1 cellular context compared by ENCODE assay signal in the genomic region with DNA sequence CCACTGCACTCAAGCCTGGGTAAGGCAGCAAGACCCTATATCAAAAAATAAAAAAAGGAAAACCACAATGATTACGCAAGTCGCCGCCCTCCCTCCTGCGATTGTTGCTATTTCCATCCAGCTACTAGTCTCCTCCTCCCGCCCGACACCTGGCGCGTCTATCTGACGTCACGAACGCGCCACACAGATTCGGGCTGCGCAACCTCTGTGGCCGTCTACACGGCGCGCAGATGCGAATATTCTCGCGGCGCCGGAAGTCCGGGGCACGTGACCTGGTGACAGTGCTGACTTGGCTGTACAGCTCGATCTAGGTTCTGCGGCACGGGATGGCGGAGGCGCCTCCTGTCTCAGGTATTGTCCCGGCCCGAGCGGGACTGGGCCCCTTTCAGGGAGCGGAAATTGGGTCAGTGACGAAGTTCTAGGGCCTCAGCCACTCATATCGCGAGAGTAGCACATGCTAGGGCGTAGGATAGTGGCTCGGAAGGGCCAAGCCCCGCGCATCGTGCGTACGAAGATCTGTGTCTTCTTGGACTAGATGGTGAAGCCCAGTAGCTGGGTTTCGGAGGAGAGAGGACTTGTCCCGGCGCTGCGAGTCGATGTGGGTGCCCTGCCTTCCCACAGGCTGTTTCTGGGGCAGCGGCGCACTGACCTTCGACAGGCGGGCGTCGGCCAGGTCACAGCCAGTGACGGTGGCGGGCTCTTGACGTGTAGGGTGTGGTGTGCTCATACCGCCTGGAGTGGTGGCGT.
A peak's percentile ranks its signal among the peaks of the same experiment; 100 is the strongest.
TF ChIP-seq lines count a peak whose summit lies in the region.

TSS of gene NFX1 (plus strand) at position 270 of the 747 bp plus-strand sequence. CDS start at position 327, 57 bp downstream.

TF ChIP-seq in HEK293, 187 proteins besides CTCF, POLR2A, EP300 and RAD21 (continued from another document and continues in another):
- TF ChIP-seq, protein P1, sequence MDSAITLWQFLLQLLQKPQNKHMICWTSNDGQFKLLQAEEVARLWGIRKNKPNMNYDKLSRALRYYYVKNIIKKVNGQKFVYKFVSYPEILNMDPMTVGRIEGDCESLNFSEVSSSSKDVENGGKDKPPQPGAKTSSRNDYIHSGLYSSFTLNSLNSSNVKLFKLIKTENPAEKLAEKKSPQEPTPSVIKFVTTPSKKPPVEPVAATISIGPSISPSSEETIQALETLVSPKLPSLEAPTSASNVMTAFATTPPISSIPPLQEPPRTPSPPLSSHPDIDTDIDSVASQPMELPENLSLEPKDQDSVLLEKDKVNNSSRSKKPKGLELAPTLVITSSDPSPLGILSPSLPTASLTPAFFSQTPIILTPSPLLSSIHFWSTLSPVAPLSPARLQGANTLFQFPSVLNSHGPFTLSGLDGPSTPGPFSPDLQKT (IDR thresholded peaks at IDR 0.05; ENCODE audit: borderline replicate concordance, low read depth, low read length): peak; percentile 85
- peak; percentile 36; the same call in 1 of the 2 replicates for TF ChIP-seq WT1 (tag by site-specific recombination; IDR thresholded peaks at IDR 0.05)
- TF ChIP-seq, protein P2, sequence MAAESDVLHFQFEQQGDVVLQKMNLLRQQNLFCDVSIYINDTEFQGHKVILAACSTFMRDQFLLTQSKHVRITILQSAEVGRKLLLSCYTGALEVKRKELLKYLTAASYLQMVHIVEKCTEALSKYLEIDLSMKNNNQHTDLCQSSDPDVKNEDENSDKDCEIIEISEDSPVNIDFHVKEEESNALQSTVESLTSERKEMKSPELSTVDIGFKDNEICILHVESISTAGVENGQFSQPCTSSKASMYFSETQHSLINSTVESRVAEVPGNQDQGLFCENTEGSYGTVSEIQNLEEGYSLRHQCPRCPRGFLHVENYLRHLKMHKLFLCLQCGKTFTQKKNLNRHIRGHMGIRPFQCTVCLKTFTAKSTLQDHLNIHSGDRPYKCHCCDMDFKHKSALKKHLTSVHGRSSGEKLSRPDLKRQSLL (tag by site-specific recombination; IDR thresholded peaks at IDR 0.05): no peak
- TF ChIP-seq TRIM28 (IDR thresholded peaks at IDR 0.05; ENCODE audit: borderline replicate concordance, low read length): peak; percentile 72; the same call in 1 of the 2 replicates
- peak; percentile 9; the same call in 1 of the 2 replicates for TF ChIP-seq ZNF394 (tag by site-specific recombination; IDR thresholded peaks at IDR 0.05; ENCODE audit: borderline replicate concordance)
- TF ChIP-seq, protein P3, sequence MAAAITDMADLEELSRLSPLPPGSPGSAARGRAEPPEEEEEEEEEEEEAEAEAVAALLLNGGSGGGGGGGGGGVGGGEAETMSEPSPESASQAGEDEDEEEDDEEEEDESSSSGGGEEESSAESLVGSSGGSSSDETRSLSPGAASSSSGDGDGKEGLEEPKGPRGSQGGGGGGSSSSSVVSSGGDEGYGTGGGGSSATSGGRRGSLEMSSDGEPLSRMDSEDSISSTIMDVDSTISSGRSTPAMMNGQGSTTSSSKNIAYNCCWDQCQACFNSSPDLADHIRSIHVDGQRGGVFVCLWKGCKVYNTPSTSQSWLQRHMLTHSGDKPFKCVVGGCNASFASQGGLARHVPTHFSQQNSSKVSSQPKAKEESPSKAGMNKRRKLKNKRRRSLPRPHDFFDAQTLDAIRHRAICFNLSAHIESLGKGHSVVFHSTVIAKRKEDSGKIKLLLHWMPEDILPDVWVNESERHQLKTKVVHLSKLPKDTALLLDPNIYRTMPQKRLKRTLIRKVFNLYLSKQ (tag by site-specific recombination; IDR thresholded peaks at IDR 0.05; ENCODE audit: borderline replicate concordance): no peak
- no peak for TF ChIP-seq ZNF548 (tag by site-specific recombination; IDR thresholded peaks at IDR 0.05)
- no peak for TF ChIP-seq ZNF354C (tag by site-specific recombination; IDR thresholded peaks at IDR 0.05; ENCODE audit: borderline replicate concordance, low read depth)
- TF ChIP-seq KLF8 (tag by site-specific recombination; IDR thresholded peaks at IDR 0.05): peak; percentile 69
- no peak; the same call in 1 of the 2 replicates for TF ChIP-seq ZNF660 (tag by site-specific recombination; IDR thresholded peaks at IDR 0.05)
- TF ChIP-seq ZNF114 (tag by site-specific recombination; IDR thresholded peaks at IDR 0.05): no peak
- TF ChIP-seq ZBTB17 (tag by site-specific recombination; IDR thresholded peaks at IDR 0.05): peak; percentile 95
- TF ChIP-seq, protein P4, sequence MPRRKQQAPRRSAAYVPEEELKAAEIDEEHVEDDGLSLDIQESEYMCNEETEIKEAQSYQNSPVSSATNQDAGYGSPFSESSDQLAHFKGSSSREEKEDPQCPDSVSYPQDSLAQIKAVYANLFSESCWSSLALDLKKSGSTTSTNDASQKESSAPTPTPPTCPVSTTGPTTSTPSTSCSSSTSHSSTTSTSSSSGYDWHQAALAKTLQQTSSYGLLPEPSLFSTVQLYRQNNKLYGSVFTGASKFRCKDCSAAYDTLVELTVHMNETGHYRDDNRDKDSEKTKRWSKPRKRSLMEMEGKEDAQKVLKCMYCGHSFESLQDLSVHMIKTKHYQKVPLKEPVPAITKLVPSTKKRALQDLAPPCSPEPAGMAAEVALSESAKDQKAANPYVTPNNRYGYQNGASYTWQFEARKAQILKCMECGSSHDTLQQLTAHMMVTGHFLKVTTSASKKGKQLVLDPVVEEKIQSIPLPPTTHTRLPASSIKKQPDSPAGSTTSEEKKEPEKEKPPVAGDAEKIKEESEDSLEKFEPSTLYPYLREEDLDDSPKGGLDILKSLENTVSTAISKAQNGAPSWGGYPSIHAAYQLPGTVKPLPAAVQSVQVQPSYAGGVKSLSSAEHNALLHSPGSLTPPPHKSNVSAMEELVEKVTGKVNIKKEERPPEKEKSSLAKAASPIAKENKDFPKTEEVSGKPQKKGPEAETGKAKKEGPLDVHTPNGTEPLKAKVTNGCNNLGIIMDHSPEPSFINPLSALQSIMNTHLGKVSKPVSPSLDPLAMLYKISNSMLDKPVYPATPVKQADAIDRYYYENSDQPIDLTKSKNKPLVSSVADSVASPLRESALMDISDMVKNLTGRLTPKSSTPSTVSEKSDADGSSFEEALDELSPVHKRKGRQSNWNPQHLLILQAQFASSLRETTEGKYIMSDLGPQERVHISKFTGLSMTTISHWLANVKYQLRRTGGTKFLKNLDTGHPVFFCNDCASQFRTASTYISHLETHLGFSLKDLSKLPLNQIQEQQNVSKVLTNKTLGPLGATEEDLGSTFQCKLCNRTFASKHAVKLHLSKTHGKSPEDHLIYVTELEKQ (tag by site-specific recombination; IDR thresholded peaks at IDR 0.05; ENCODE audit: borderline replicate concordance): no peak
- 0 out of 2 replicates have a peak, but pooled peaks have one; percentile 50 for TF ChIP-seq ZFP37 (tag by site-specific recombination; IDR thresholded peaks at IDR 0.05)
- no peak for TF ChIP-seq ZNF560 (tag by site-specific recombination; IDR thresholded peaks at IDR 0.05; ENCODE audit: borderline replicate concordance)
- 0 out of 2 replicates have a peak, but pooled peaks have one; percentile 66 for TF ChIP-seq YY1 (tag by site-specific recombination; IDR thresholded peaks at IDR 0.05)
- 0 out of 2 replicates have a peak, but pooled peaks have one; percentile 8 for TF ChIP-seq ZNF843 (tag by site-specific recombination; IDR thresholded peaks at IDR 0.05)
- no peak for TF ChIP-seq ZNF311 (tag by site-specific recombination; IDR thresholded peaks at IDR 0.05; ENCODE audit: borderline replicate concordance)
- TF ChIP-seq ATF2 (tag by site-specific recombination; IDR thresholded peaks at IDR 0.05; ENCODE audit: low read depth): peak; percentile 95
- TF ChIP-seq ZNF600 (tag by site-specific recombination; IDR thresholded peaks at IDR 0.05): 0 out of 2 replicates have a peak, but pooled peaks have one; percentile 43
- TF ChIP-seq ZNF510 (tag by site-specific recombination; IDR thresholded peaks at IDR 0.05; ENCODE audit: insufficient replicate concordance): no peak
- TF ChIP-seq ZFP3 (tag by site-specific recombination; IDR thresholded peaks at IDR 0.05; ENCODE audit: low read depth): no peak
- no peak for TF ChIP-seq ZNF561 (tag by site-specific recombination; IDR thresholded peaks at IDR 0.05; ENCODE audit: borderline replicate concordance)
- TF ChIP-seq ZNF48 (tag by site-specific recombination; IDR thresholded peaks at IDR 0.05): no peak
- TF ChIP-seq ZNF501 (tag by site-specific recombination; IDR thresholded peaks at IDR 0.05): peak; percentile 84
- TF ChIP-seq ZNF174 (tag by site-specific recombination; IDR thresholded peaks at IDR 0.05): no peak
- TF ChIP-seq KLF9 (tag by site-specific recombination; IDR thresholded peaks at IDR 0.05; ENCODE audit: low read depth): no peak
- no peak for TF ChIP-seq ZNF433 (tag by site-specific recombination; IDR thresholded peaks at IDR 0.05; ENCODE audit: low read depth)
- TF ChIP-seq YY2 (tag by site-specific recombination; IDR thresholded peaks at IDR 0.05): peak; percentile 69
- TF ChIP-seq ZNF16 (tag by site-specific recombination; IDR thresholded peaks at IDR 0.05; ENCODE audit: low read depth): no peak
- no peak; the same call in 1 of the 2 replicates for TF ChIP-seq FEZF1 (tag by site-specific recombination; IDR thresholded peaks at IDR 0.05)
- no peak for TF ChIP-seq GLI4 (tag by site-specific recombination; IDR thresholded peaks at IDR 0.05)
- no peak for TF ChIP-seq SALL2 (tag by site-specific recombination; IDR thresholded peaks at IDR 0.05; ENCODE audit: borderline replicate concordance)
- TF ChIP-seq, protein P5, sequence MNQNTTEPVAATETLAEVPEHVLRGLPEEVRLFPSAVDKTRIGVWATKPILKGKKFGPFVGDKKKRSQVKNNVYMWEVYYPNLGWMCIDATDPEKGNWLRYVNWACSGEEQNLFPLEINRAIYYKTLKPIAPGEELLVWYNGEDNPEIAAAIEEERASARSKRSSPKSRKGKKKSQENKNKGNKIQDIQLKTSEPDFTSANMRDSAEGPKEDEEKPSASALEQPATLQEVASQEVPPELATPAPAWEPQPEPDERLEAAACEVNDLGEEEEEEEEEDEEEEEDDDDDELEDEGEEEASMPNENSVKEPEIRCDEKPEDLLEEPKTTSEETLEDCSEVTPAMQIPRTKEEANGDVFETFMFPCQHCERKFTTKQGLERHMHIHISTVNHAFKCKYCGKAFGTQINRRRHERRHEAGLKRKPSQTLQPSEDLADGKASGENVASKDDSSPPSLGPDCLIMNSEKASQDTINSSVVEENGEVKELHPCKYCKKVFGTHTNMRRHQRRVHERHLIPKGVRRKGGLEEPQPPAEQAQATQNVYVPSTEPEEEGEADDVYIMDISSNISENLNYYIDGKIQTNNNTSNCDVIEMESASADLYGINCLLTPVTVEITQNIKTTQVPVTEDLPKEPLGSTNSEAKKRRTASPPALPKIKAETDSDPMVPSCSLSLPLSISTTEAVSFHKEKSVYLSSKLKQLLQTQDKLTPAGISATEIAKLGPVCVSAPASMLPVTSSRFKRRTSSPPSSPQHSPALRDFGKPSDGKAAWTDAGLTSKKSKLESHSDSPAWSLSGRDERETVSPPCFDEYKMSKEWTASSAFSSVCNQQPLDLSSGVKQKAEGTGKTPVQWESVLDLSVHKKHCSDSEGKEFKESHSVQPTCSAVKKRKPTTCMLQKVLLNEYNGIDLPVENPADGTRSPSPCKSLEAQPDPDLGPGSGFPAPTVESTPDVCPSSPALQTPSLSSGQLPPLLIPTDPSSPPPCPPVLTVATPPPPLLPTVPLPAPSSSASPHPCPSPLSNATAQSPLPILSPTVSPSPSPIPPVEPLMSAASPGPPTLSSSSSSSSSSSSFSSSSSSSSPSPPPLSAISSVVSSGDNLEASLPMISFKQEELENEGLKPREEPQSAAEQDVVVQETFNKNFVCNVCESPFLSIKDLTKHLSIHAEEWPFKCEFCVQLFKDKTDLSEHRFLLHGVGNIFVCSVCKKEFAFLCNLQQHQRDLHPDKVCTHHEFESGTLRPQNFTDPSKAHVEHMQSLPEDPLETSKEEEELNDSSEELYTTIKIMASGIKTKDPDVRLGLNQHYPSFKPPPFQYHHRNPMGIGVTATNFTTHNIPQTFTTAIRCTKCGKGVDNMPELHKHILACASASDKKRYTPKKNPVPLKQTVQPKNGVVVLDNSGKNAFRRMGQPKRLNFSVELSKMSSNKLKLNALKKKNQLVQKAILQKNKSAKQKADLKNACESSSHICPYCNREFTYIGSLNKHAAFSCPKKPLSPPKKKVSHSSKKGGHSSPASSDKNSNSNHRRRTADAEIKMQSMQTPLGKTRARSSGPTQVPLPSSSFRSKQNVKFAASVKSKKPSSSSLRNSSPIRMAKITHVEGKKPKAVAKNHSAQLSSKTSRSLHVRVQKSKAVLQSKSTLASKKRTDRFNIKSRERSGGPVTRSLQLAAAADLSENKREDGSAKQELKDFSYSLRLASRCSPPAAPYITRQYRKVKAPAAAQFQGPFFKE (tag by site-specific recombination; IDR thresholded peaks at IDR 0.05; ENCODE audit: borderline replicate concordance): no peak
- no peak for TF ChIP-seq ZNF626 (tag by site-specific recombination; IDR thresholded peaks at IDR 0.05)
- TF ChIP-seq ZNF664 (tag by site-specific recombination; IDR thresholded peaks at IDR 0.05): no peak
- TF ChIP-seq ZNF416 (tag by site-specific recombination; IDR thresholded peaks at IDR 0.05): no peak
- no peak for TF ChIP-seq TCF7L2 (IDR thresholded peaks at IDR 0.05; ENCODE audit: borderline replicate concordance, low read depth, low read length)
- peak; percentile 18 for TF ChIP-seq SETDB1 (IDR thresholded peaks at IDR 0.05; ENCODE audit: insufficient read length, low read length)
- no peak for TF ChIP-seq ZNF585B (tag by site-specific recombination; IDR thresholded peaks at IDR 0.05)
- TF ChIP-seq ZNF202 (tag by site-specific recombination; IDR thresholded peaks at IDR 0.05; ENCODE audit: borderline replicate concordance): no peak
- no peak for TF ChIP-seq ZNF211 (tag by site-specific recombination; IDR thresholded peaks at IDR 0.05; ENCODE audit: low read depth)
- TF ChIP-seq ZNF473 (tag by site-specific recombination; IDR thresholded peaks at IDR 0.05): no peak
- TF ChIP-seq BCL11B (tag by site-specific recombination; IDR thresholded peaks at IDR 0.05; ENCODE audit: low read depth): no peak
- TF ChIP-seq ZNF2 (tag by site-specific recombination; IDR thresholded peaks at IDR 0.05): peak; percentile 78
- no peak for TF ChIP-seq ZNF121 (tag by site-specific recombination; IDR thresholded peaks at IDR 0.05)
- TF ChIP-seq ZSCAN16 (tag by site-specific recombination; IDR thresholded peaks at IDR 0.05): no peak
- TF ChIP-seq ZNF623 (tag by site-specific recombination; IDR thresholded peaks at IDR 0.05): no peak
- no peak for TF ChIP-seq MZF1 (tag by site-specific recombination; IDR thresholded peaks at IDR 0.05; ENCODE audit: borderline replicate concordance)
- TF ChIP-seq ZNF514 (tag by site-specific recombination; IDR thresholded peaks at IDR 0.05): no peak
- TF ChIP-seq MYNN (tag by site-specific recombination; IDR thresholded peaks at IDR 0.05; ENCODE audit: borderline replicate concordance): no peak
